In the genomic region with DNA sequence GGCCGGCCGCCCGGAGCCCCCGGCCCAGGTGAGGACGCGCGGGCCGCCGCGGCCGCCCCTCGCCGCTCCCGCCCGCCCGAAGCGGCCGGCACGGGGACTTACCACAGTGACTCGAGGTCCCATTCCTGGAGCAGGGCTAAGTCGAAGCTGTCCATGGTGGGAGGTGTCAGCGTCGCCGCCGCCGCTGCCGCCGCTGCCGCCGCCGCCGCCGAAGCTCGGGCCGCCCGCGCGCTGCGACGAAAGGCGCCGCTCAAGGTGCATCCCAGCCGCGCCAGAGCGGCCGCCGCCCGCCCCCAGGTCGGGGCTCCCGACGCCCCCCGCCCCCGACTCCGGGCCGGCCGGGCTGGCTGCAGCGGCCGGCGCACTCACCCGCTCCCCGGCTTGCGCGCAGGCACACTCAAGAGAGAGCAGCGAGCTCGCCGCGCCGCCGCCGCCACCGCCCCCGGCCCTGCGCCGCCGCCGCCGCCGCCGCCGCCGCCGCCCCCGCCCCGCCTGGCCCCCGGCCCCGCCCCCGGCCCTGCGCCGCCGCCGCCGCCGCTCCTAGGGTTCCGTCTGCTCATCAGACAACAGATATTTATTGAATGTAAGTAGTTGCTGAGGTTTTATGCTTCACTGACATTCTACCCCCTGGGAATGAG, we compare ENCODE assay signal across 8 cellular contexts.
DNase-seq lines count a peak whose midpoint lies in the region; ATAC-seq and TF ChIP-seq lines count a peak whose summit lies in the region.
"Not testable (repeated sequence)": the region's sequence is repeated elsewhere in the genome, so short reads cannot be mapped to it uniquely, and the experiment has no call there.

No MANE protein-coding gene starts in this region.

- ATAC-seq in HG02678 (IDR thresholded peaks at IDR 0.05; ENCODE audit: unreplicated experiment): peak; percentile 51
- peak; percentile 41 for ATAC-seq in central memory CD8-positive, alpha-beta T cell (replicated peaks; ENCODE audit: extremely low read depth, poor library complexity, severe bottlenecking)

- not testable (repeated sequence) for H3K36me3 ChIP-seq in BLaER1

- not testable (repeated sequence) for H3K4me1 ChIP-seq in BLaER1

- not testable (repeated sequence) for H3K27me3 ChIP-seq in BLaER1

- H3K36me3 Mint-ChIP-seq in central memory CD8-positive, alpha-beta T cell (ENCODE audit: insufficient read depth); nephron progenitor cell (ENCODE audit: low read depth): not testable (repeated sequence)

- not testable (repeated sequence) for H4K20me1 ChIP-seq in BLaER1

- H3K4me2 ChIP-seq in BLaER1: 0 out of 2 replicates have a peak overlapping the region, but pooled peaks have one; percentile 17

- not testable (repeated sequence) for H3K9me3 ChIP-seq in BLaER1

- not testable (repeated sequence) for H3K4me1 Mint-ChIP-seq in central memory CD8-positive, alpha-beta T cell; nephron progenitor cell

- H3K9me3 Mint-ChIP-seq in central memory CD8-positive, alpha-beta T cell; nephron progenitor cell: not testable (repeated sequence)

- TF ChIP-seq CTCF in nephron progenitor cell (IDR thresholded peaks at IDR 0.05): not testable (repeated sequence)

- H3K4me3 ChIP-seq in BLaER1: not testable (repeated sequence)

- not testable (repeated sequence) for H3K27me3 Mint-ChIP-seq in central memory CD8-positive, alpha-beta T cell; nephron progenitor cell (ENCODE audit: low read depth, poor library complexity)

- H3K9ac ChIP-seq in BLaER1: not testable (repeated sequence)

- H3K4me3 Mint-ChIP-seq in central memory CD8-positive, alpha-beta T cell: not testable (repeated sequence)
- H3K4me3 Mint-ChIP-seq in nephron progenitor cell: peak overlapping the region; percentile 74

- DNase-seq in T-helper 9 cell (peak; percentile 26), islet precursor cell (peak; percentile 42), nephron progenitor cell (peak; percentile 77)
- peak; percentile 21 to 27 for DNase-seq in activated T-cell treated with anti-CD3 and anti-CD28 coated beads, Interleukin-2, amount 50 U/mL, for 48 hours
- DNase-seq in central memory CD8-positive, alpha-beta T cell (ENCODE audit: low spot score in 2 of 2): not testable (repeated sequence)
- peak; percentile 1 for DNase-seq in stimulated activated CD8-positive, alpha-beta memory T cell treated with anti-CD3 and anti-CD28 coated beads, Interleukin-4, amount 100 ng/mL, for 24 hours (ENCODE audit: low read depth)

- H3K27ac ChIP-seq in BLaER1: not testable (repeated sequence)

- H3K27ac Mint-ChIP-seq in central memory CD8-positive, alpha-beta T cell (ENCODE audit: low read depth); nephron progenitor cell: not testable (repeated sequence)
